ENCODE assay signal across 1 cellular context in the genomic region with DNA sequence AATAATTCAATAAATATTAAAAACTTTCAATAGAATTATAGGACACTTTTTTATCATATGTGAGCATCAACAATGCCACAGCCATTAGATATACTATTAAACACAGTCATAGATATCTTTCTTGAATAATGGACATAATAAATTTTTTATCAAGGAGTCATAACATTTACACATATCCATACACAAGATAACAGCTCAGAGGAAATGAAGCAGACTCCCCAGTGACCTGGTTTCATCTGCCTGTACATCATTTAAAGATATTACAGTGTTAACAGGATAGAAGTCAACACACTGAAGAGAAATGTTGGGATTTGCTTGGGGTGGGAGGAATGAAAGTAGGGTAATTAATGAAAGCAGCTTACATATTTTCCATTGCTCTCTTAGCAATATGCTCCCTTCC.
TF ChIP-seq lines count a peak whose summit lies in the region.

No MANE protein-coding gene starts in this region.

TF ChIP-seq in HepG2, 621 proteins besides CTCF, POLR2A, EP300 and RAD21 (continued from another document):
- TF ChIP-seq, protein P1, sequence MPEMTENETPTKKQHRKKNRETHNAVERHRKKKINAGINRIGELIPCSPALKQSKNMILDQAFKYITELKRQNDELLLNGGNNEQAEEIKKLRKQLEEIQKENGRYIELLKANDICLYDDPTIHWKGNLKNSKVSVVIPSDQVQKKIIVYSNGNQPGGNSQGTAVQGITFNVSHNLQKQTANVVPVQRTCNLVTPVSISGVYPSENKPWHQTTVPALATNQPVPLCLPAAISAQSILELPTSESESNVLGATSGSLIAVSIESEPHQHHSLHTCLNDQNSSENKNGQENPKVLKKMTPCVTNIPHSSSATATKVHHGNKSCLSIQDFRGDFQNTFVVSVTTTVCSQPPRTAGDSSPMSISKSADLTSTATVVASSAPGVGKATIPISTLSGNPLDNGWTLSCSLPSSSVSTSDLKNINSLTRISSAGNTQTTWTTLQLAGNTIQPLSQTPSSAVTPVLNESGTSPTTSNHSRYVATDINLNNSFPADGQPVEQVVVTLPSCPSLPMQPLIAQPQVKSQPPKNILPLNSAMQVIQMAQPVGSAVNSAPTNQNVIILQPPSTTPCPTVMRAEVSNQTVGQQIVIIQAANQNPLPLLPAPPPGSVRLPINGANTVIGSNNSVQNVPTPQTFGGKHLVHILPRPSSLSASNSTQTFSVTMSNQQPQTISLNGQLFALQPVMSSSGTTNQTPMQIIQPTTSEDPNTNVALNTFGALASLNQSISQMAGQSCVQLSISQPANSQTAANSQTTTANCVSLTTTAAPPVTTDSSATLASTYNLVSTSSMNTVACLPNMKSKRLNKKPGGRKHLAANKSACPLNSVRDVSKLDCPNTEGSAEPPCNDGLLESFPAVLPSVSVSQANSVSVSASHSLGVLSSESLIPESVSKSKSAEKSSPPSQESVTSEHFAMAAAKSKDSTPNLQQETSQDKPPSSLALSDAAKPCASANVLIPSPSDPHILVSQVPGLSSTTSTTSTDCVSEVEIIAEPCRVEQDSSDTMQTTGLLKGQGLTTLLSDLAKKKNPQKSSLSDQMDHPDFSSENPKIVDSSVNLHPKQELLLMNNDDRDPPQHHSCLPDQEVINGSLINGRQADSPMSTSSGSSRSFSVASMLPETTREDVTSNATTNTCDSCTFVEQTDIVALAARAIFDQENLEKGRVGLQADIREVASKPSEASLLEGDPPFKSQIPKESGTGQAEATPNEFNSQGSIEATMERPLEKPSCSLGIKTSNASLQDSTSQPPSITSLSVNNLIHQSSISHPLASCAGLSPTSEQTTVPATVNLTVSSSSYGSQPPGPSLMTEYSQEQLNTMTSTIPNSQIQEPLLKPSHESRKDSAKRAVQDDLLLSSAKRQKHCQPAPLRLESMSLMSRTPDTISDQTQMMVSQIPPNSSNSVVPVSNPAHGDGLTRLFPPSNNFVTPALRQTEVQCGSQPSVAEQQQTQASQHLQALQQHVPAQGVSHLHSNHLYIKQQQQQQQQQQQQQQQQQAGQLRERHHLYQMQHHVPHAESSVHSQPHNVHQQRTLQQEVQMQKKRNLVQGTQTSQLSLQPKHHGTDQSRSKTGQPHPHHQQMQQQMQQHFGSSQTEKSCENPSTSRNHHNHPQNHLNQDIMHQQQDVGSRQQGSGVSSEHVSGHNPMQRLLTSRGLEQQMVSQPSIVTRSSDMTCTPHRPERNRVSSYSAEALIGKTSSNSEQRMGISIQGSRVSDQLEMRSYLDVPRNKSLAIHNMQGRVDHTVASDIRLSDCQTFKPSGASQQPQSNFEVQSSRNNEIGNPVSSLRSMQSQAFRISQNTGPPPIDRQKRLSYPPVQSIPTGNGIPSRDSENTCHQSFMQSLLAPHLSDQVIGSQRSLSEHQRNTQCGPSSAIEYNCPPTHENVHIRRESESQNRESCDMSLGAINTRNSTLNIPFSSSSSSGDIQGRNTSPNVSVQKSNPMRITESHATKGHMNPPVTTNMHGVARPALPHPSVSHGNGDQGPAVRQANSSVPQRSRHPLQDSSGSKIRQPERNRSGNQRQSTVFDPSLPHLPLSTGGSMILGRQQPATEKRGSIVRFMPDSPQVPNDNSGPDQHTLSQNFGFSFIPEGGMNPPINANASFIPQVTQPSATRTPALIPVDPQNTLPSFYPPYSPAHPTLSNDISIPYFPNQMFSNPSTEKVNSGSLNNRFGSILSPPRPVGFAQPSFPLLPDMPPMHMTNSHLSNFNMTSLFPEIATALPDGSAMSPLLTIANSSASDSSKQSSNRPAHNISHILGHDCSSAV (CRISPR knock-in tag; IDR thresholded peaks at IDR 0.05; ENCODE audit: borderline replicate concordance) = no peak
- no peak for TF ChIP-seq KDM3A (CRISPR knock-in tag; IDR thresholded peaks at IDR 0.05; ENCODE audit: low read depth)
- TF ChIP-seq, protein P2, sequence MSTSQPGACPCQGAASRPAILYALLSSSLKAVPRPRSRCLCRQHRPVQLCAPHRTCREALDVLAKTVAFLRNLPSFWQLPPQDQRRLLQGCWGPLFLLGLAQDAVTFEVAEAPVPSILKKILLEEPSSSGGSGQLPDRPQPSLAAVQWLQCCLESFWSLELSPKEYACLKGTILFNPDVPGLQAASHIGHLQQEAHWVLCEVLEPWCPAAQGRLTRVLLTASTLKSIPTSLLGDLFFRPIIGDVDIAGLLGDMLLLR (CRISPR knock-in tag; IDR thresholded peaks at IDR 0.05) = no peak
- no peak for TF ChIP-seq ZNF17 (CRISPR knock-in tag; IDR thresholded peaks at IDR 0.05)
- TF ChIP-seq BRD4 (CRISPR knock-in tag; IDR thresholded peaks at IDR 0.05) = no peak
- no peak for TF ChIP-seq KLF12 (CRISPR knock-in tag; IDR thresholded peaks at IDR 0.05; ENCODE audit: borderline replicate concordance)
- TF ChIP-seq NR2F2 (IDR thresholded peaks at IDR 0.05; ENCODE audit: borderline replicate concordance, low read depth) = no peak
- TF ChIP-seq, protein P3, sequence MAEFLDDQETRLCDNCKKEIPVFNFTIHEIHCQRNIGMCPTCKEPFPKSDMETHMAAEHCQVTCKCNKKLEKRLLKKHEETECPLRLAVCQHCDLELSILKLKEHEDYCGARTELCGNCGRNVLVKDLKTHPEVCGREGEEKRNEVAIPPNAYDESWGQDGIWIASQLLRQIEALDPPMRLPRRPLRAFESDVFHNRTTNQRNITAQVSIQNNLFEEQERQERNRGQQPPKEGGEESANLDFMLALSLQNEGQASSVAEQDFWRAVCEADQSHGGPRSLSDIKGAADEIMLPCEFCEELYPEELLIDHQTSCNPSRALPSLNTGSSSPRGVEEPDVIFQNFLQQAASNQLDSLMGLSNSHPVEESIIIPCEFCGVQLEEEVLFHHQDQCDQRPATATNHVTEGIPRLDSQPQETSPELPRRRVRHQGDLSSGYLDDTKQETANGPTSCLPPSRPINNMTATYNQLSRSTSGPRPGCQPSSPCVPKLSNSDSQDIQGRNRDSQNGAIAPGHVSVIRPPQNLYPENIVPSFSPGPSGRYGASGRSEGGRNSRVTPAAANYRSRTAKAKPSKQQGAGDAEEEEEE (CRISPR knock-in tag; IDR thresholded peaks at IDR 0.05; ENCODE audit: borderline replicate concordance) = no peak
- TF ChIP-seq ISX (CRISPR knock-in tag; conservative IDR thresholded peaks at IDR 0.05) = no peak
- TF ChIP-seq RBM22 (optimal IDR thresholded peaks at IDR 0.05; ENCODE audit: low read length) = no peak
- TF ChIP-seq ZBTB20 (CRISPR knock-in tag; IDR thresholded peaks at IDR 0.05; ENCODE audit: borderline replicate concordance, low read depth) = no peak
- no peak for TF ChIP-seq ZNF724P (CRISPR knock-in tag; IDR thresholded peaks at IDR 0.05; ENCODE audit: borderline replicate concordance)
- TF ChIP-seq MIER3 (CRISPR knock-in tag; IDR thresholded peaks at IDR 0.05; ENCODE audit: borderline replicate concordance) = no peak
- TF ChIP-seq POLR2G (IDR thresholded peaks at IDR 0.05; ENCODE audit: low read depth, low read length) = no peak
- TF ChIP-seq, protein P4, sequence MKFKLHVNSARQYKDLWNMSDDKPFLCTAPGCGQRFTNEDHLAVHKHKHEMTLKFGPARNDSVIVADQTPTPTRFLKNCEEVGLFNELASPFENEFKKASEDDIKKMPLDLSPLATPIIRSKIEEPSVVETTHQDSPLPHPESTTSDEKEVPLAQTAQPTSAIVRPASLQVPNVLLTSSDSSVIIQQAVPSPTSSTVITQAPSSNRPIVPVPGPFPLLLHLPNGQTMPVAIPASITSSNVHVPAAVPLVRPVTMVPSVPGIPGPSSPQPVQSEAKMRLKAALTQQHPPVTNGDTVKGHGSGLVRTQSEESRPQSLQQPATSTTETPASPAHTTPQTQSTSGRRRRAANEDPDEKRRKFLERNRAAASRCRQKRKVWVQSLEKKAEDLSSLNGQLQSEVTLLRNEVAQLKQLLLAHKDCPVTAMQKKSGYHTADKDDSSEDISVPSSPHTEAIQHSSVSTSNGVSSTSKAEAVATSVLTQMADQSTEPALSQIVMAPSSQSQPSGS (CRISPR knock-in tag; IDR thresholded peaks at IDR 0.05) = no peak
- TF ChIP-seq SMAD3 (CRISPR knock-in tag; IDR thresholded peaks at IDR 0.05) = no peak
- no peak for TF ChIP-seq ZNF747 (CRISPR knock-in tag; IDR thresholded peaks at IDR 0.05; ENCODE audit: borderline replicate concordance)
- TF ChIP-seq MAFK (conservative IDR thresholded peaks at IDR 0.05 in 1 of 2, IDR thresholded peaks at IDR 0.05 in 1 of 2; ENCODE audit: low read length in 2 of 2) = no peak
